Comparison of ENCODE assay signal across 11 cellular contexts in the genomic region with DNA sequence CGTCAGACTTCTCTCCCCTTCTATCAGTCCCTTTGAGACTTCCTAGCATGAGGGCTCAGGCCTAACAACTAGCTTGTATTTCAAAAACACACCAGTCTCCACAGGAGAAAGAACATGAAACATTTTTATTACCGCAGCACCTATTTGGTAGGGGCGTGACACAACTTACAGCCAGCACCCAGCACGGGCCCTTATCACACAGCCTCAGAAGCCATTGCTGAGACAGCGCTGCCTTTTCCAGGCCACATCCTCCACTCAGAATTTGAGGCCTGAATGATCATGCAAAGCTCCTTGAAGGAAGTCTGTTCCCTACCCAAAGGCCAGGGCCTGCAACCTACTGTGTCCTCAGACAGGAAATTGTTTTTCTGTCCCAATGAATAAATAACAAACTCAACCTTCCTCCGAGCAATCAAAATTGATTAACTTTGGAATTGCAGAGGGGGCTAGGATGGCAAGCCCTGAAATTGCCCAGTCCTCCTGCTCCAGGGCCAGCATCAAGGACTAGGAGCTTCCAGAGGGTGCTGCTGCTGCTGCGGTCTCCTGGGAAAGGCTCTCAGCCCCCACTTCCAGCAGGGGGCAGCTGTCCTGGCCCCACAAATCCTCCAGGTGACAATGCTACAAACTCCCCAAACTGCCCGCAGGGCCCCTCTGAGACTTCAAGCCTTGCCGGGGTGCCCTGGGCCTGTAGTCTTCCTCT.
A peak's percentile ranks its signal among the peaks of the same experiment; 100 is the strongest.
DNase-seq lines count a peak whose midpoint lies in the region; ATAC-seq, FAIRE-seq and TF ChIP-seq lines count a peak whose summit lies in the region.
"Had no signal": no experiment of that assay in that cellular context is flagged by ENCODE, and none has a peak within 500 bp of the region (broad histone marks: within the 10 kb centered on the region; RNA-seq: fewer than 3 reads in every experiment).

No MANE protein-coding gene starts in this region.

- no peak for ATAC-seq in GM18520 (IDR thresholded peaks at IDR 0.05; ENCODE audit: unreplicated experiment)
- no peak for ATAC-seq in activated T-helper 17 cell treated with anti-CD3 and anti-CD28 coated beads, Interleukin-2, amount 50 U/mL, for 72 hours (replicated peaks)
- no peak for ATAC-seq in naive thymus-derived CD4-positive, alpha-beta T cell

- H3K4me1 ChIP-seq in BE2C = no peaks in the 10 kb centered on the region
- no peaks in the 10 kb centered on the region for H3K4me1 ChIP-seq in kidney (ENCODE audit: control insufficient read depth in 1 of 2, insufficient read depth in 1 of 2, low read depth in 1 of 2, low read length in 2 of 2)
- no peaks in the 10 kb centered on the region for H3K4me1 ChIP-seq in naive thymus-derived CD4-positive, alpha-beta T cell (ENCODE audit: control insufficient read depth in 2 of 2, insufficient read depth in 2 of 2, low read length in 2 of 2)

- FAIRE-seq in kidney (lab: Jason Lieb, UNC) = no peak
- FAIRE-seq: astrocyte had no signal

- no peaks in the 10 kb centered on the region for H3K27me3 ChIP-seq in BE2C
- H3K27me3 ChIP-seq in naive thymus-derived CD4-positive, alpha-beta T cell (ENCODE audit: control insufficient read depth in 2 of 2, insufficient read depth in 2 of 2, low read length in 2 of 2) = no peaks in the 10 kb centered on the region

- DNase-seq in BE2C (no peak), GM13976 (ENCODE audit: low spot score) (no peak), kidney (no peak)
- DNase-seq in stimulated activated naive CD4-positive, alpha-beta T cell treated with Interleukin-2 at 50 U/mL for 16 hours (lab: John Stamatoyannopoulos, UW) = no peak
- DNase-seq in naive thymus-derived CD4-positive, alpha-beta T cell = no peak
- DNase-seq: NCI-H2227 treated with DMSO at 0.1 percent for 48 hours, SW 1271 had no signal

- POLR2A ChIA-PET in naive thymus-derived CD4-positive, alpha-beta T cell (lab: Charles Lee) = no interaction called here

- H3K27me3 Mint-ChIP-seq in activated T-helper 17 cell treated with anti-CD3 and anti-CD28 coated beads, Interleukin-2, amount 50 U/mL, for 72 hours = peaks cover 24% of the 10 kb centered on the region
- peaks cover 8 to 20% (median 15%) of the 10 kb centered on the region in 5 donors for H3K27me3 Mint-ChIP-seq in naive thymus-derived CD4-positive, alpha-beta T cell

- H3K9me3 Mint-ChIP-seq in activated T-helper 17 cell treated with anti-CD3 and anti-CD28 coated beads, Interleukin-2, amount 50 U/mL, for 72 hours = peaks cover 14% of the 10 kb centered on the region
- H3K9me3 Mint-ChIP-seq in naive thymus-derived CD4-positive, alpha-beta T cell = peaks cover 0 to 26% (median 9%) of the 10 kb centered on the region in 11 donors

- H3K4me3 Mint-ChIP-seq in activated T-helper 17 cell treated with anti-CD3 and anti-CD28 coated beads, Interleukin-2, amount 50 U/mL, for 72 hours = no peak overlapping the region
- no peak overlapping the region for H3K4me3 Mint-ChIP-seq in naive thymus-derived CD4-positive, alpha-beta T cell

- no peaks in the 10 kb centered on the region for H3K4me1 Mint-ChIP-seq in activated T-helper 17 cell treated with anti-CD3 and anti-CD28 coated beads, Interleukin-2, amount 50 U/mL, for 72 hours
- peaks cover 0 to 14% (median 7%) of the 10 kb centered on the region in 7 donors for H3K4me1 Mint-ChIP-seq in naive thymus-derived CD4-positive, alpha-beta T cell

- H3K36me3 Mint-ChIP-seq in activated T-helper 17 cell treated with anti-CD3 and anti-CD28 coated beads, Interleukin-2, amount 50 U/mL, for 72 hours (ENCODE audit: low read depth) = no peaks in the 10 kb centered on the region
- H3K36me3 Mint-ChIP-seq in naive thymus-derived CD4-positive, alpha-beta T cell = peaks cover 0 to 3% (median 0%) of the 10 kb centered on the region in 5 donors

- no peak overlapping the region for H3K27ac ChIP-seq in kidney (ENCODE audit: low read depth in 2 of 2, low read length in 2 of 2)
- no peak overlapping the region for H3K27ac ChIP-seq in naive thymus-derived CD4-positive, alpha-beta T cell (ENCODE audit: low read depth, low read length)

- CTCF ChIA-PET in naive thymus-derived CD4-positive, alpha-beta T cell (lab: Charles Lee) = no interaction called here

- no peak overlapping the region for H3K27ac Mint-ChIP-seq in activated T-helper 17 cell treated with anti-CD3 and anti-CD28 coated beads, Interleukin-2, amount 50 U/mL, for 72 hours
- H3K27ac Mint-ChIP-seq in naive thymus-derived CD4-positive, alpha-beta T cell = no peak overlapping the region

- TF ChIP-seq CTCF in BE2C (IDR thresholded peaks at IDR 0.05; ENCODE audit: low read depth, low read length) (peak; percentile 40), GM13976 (IDR thresholded peaks at IDR 0.05; ENCODE audit: borderline replicate concordance, control extremely low read depth, extremely low read depth, insufficient read depth, missing control alignments) (peak; percentile 9), WI38 (IDR thresholded peaks at IDR 0.05; ENCODE audit: low read depth, low read length) (peak; percentile 26; the same call in 1 of the 2 replicates), kidney (IDR thresholded peaks at IDR 0.05; ENCODE audit: borderline replicate concordance, extremely low read depth, insufficient read depth) (peak; percentile 12)

- H3K9ac ChIP-seq in kidney (ENCODE audit: low read length in 2 of 2) = no peak overlapping the region

- in situ Hi-C loops in GM13976 (cut with MboI; ENCODE audit: low sequenced_read_pairs, unreplicated experiment) = no loop called here

- H3K36me3 ChIP-seq in BE2C (no peaks in the 10 kb centered on the region), kidney (ENCODE audit: control insufficient read depth in 1 of 2, insufficient read depth in 2 of 2, low read length in 2 of 2) (no peaks in the 10 kb centered on the region)
- no peaks in the 10 kb centered on the region for H3K36me3 ChIP-seq in naive thymus-derived CD4-positive, alpha-beta T cell (ENCODE audit: control insufficient read depth in 2 of 3, insufficient read depth in 3 of 3, low read length in 3 of 3)

- intact Hi-C loops in kidney (cut with DNase I) = no loop called here
- intact Hi-C loops in naive thymus-derived CD4-positive, alpha-beta T cell (cut with micrococcal nuclease) = loop anchor here in 1 of 2 donors (10.0 kb wide), 1 partner anchor 192 kb away; no protein-coding TSS in a partner anchor

- no peak overlapping the region for H3K4me3 ChIP-seq in BE2C (ENCODE audit: low read depth, low read length)
- H3K4me3 ChIP-seq in WI38 (ENCODE audit: low read depth, low read length) = no peak overlapping the region
- H3K4me3 ChIP-seq in kidney (ENCODE audit: low read length in 2 of 2) = no peak overlapping the region
- no peak overlapping the region for H3K4me3 ChIP-seq in naive thymus-derived CD4-positive, alpha-beta T cell (ENCODE audit: low read length)

- no peaks in the 10 kb centered on the region; the same call in 1 of the 2 replicates for H3K9me3 ChIP-seq in BE2C
- H3K9me3 ChIP-seq in kidney (ENCODE audit: control insufficient read depth in 1 of 2, low read length in 2 of 2) = peaks cover 0 to 5% of the 10 kb centered on the region in 2 donors
- no peaks in the 10 kb centered on the region for H3K9me3 ChIP-seq in naive thymus-derived CD4-positive, alpha-beta T cell (ENCODE audit: control insufficient read depth in 2 of 3, low read length in 3 of 3)
